Comparison of ENCODE assay signal across 31 cellular contexts in the genomic region with DNA sequence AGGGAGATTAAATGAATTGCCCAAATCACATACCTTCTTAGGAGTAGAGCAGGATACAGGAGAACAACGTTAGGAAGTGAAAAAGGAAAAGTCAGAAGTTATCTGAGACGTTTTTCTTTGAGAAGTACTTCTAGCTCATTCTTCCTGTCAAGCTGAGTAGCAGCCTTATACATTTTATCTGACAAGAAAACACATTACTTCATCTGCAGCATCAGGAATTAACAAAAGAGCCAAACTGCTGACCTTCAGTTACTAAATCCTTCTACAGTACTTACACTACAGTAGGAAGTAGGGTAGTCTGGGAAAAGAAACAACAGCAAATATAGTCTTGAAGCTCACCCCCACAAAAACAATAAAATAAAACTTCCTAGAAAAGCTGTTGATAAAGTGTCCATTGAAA.
"Had no signal": no experiment of that assay in that cellular context is flagged by ENCODE, and none has a peak within 500 bp of the region (broad histone marks: within the 10 kb centered on the region; RNA-seq: fewer than 3 reads in every experiment).

No MANE protein-coding gene starts in this region.

- FAIRE-seq: pancreas had no signal

- H3K36me3 Mint-ChIP-seq: activated CD8-positive, alpha-beta memory T cell treated with anti-CD3 and anti-CD28 coated beads, Interleukin-2, amount 10 ng/mL, durations not matched to agents 7 days and 5 days had no signal

- DNase-seq: activated CD4-positive, alpha-beta T cell treated with anti-CD3 and anti-CD28 coated beads for 36 hours; activated CD4-positive, CD25-positive, alpha-beta regulatory T cell; activated CD8-positive, alpha-beta memory T cell treated with anti-CD3 and anti-CD28 coated beads, Interleukin-2, amount 10 ng/mL, durations not matched to agents 7 days and 5 days; activated CD8-positive, alpha-beta T cell treated with anti-CD3 and anti-CD28 coated beads, Interleukin-2, amount 10 ng/mL, durations not matched to agents 7 days and 5 days; activated effector memory CD4-positive, alpha-beta T cell treated with Interleukin-2 at 50 U/mL for 16 hours; activated naive CD4-positive, alpha-beta T cell treated with anti-CD3 and anti-CD28 coated beads for 36 hours; activated naive CD8-positive, alpha-beta T cell treated with anti-CD3 and anti-CD28 coated beads, Interleukin-2, amount 10 ng/mL, durations not matched to agents 7 days and 5 days; activated T-cell treated with anti-CD3 and anti-CD28 coated beads, Interleukin-2, amount 50 U/mL, for 48 hours; amygdala; colonic mucosa; dorsolateral prefrontal cortex; effector memory CD4-positive, alpha-beta T cell; foreskin melanocyte; heart right ventricle; kidney glomerular epithelial cell; left lung; nephron progenitor cell; pancreas; stimulated activated CD4-positive, alpha-beta T cell treated with anti-CD3 and anti-CD28 coated beads, Interleukin-1b, Interleukin-23, amount 100 ng/mL, for 48 hours; stimulated activated CD4-positive, alpha-beta T cell treated with anti-CD3 and anti-CD28 coated beads, Interleukin-4, amount 100 ng/mL, for 4 hours; stimulated activated CD8-positive, alpha-beta memory T cell treated with anti-CD3 and anti-CD28 coated beads, Interleukin-4, amount 100 ng/mL, for 48 hours; stimulated activated naive B cell treated with anti-CD40 and anti-IgM and Interleukin-4, amounts not matched to agents 10 μg/mL and 1 μg/mL and 100 μg/mL, for 72 hours; stomach; T-helper 1 cell; thyroid gland; upper lobe of left lung had no signal

- H3K4me3 Mint-ChIP-seq: activated CD4-positive, alpha-beta T cell treated with anti-CD3 and anti-CD28 coated beads for 36 hours; activated CD8-positive, alpha-beta memory T cell treated with anti-CD3 and anti-CD28 coated beads, Interleukin-2, amount 10 ng/mL, durations not matched to agents 7 days and 5 days; activated CD8-positive, alpha-beta T cell treated with anti-CD3 and anti-CD28 coated beads, Interleukin-2, amount 10 ng/mL, durations not matched to agents 7 days and 5 days; activated naive CD4-positive, alpha-beta T cell treated with anti-CD3 and anti-CD28 coated beads for 36 hours; activated naive CD8-positive, alpha-beta T cell treated with anti-CD3 and anti-CD28 coated beads, Interleukin-2, amount 10 ng/mL, durations not matched to agents 7 days and 5 days; nephron progenitor cell; stimulated activated naive B cell treated with anti-CD40 and anti-IgM and Interleukin-4, amounts not matched to agents 10 μg/mL and 1 μg/mL and 100 μg/mL, for 72 hours had no signal

- H3K27me3 Mint-ChIP-seq: activated CD4-positive, alpha-beta T cell treated with anti-CD3 and anti-CD28 coated beads for 36 hours; activated CD8-positive, alpha-beta memory T cell treated with anti-CD3 and anti-CD28 coated beads, Interleukin-2, amount 10 ng/mL, durations not matched to agents 7 days and 5 days; activated naive CD8-positive, alpha-beta T cell treated with anti-CD3 and anti-CD28 coated beads, Interleukin-2, amount 10 ng/mL, durations not matched to agents 7 days and 5 days; stimulated activated naive B cell treated with anti-CD40 and anti-IgM and Interleukin-4, amounts not matched to agents 10 μg/mL and 1 μg/mL and 100 μg/mL, for 72 hours had no signal

- H3K4me3 ChIP-seq: breast epithelium, colonic mucosa, dorsolateral prefrontal cortex, heart right ventricle, left lung, lung, pancreas, prostate gland, smooth muscle cell, stomach, thyroid gland, upper lobe of left lung, vagina had no signal

- H3K27me3 ChIP-seq: breast epithelium, colonic mucosa, left lung, pancreas, stomach, thyroid gland, upper lobe of left lung, vagina had no signal

- H3K4me2 ChIP-seq: smooth muscle cell had no signal

- H3K9me3 ChIP-seq: breast epithelium, colonic mucosa, heart right ventricle, left lung, pancreas, prostate gland, stomach, thyroid gland, upper lobe of left lung, vagina had no signal

- H3K9me3 Mint-ChIP-seq: activated naive CD4-positive, alpha-beta T cell treated with anti-CD3 and anti-CD28 coated beads for 36 hours; activated naive CD8-positive, alpha-beta T cell treated with anti-CD3 and anti-CD28 coated beads, Interleukin-2, amount 10 ng/mL, durations not matched to agents 7 days and 5 days; stimulated activated naive B cell treated with anti-CD40 and anti-IgM and Interleukin-4, amounts not matched to agents 10 μg/mL and 1 μg/mL and 100 μg/mL, for 72 hours had no signal

- ATAC-seq: activated CD4-positive, alpha-beta T cell treated with anti-CD3 and anti-CD28 coated beads for 36 hours; activated CD8-positive, alpha-beta memory T cell treated with anti-CD3 and anti-CD28 coated beads, Interleukin-2, amount 10 ng/mL, durations not matched to agents 7 days and 5 days; activated CD8-positive, alpha-beta T cell treated with anti-CD3 and anti-CD28 coated beads, Interleukin-2, amount 10 ng/mL, durations not matched to agents 7 days and 5 days; heart right ventricle; left lung; pancreas; stimulated activated naive B cell treated with anti-CD40 and anti-IgM and Interleukin-4, amounts not matched to agents 10 μg/mL and 1 μg/mL and 100 μg/mL, for 72 hours had no signal

- H3K36me3 ChIP-seq: breast epithelium, colonic mucosa, heart right ventricle, left lung, pancreas, prostate gland, stomach, thyroid gland, upper lobe of left lung, vagina had no signal

- H3K27ac Mint-ChIP-seq: activated CD4-positive, alpha-beta T cell treated with anti-CD3 and anti-CD28 coated beads for 36 hours; activated CD8-positive, alpha-beta memory T cell treated with anti-CD3 and anti-CD28 coated beads, Interleukin-2, amount 10 ng/mL, durations not matched to agents 7 days and 5 days; activated CD8-positive, alpha-beta T cell treated with anti-CD3 and anti-CD28 coated beads, Interleukin-2, amount 10 ng/mL, durations not matched to agents 7 days and 5 days; activated naive CD4-positive, alpha-beta T cell treated with anti-CD3 and anti-CD28 coated beads for 36 hours; activated naive CD8-positive, alpha-beta T cell treated with anti-CD3 and anti-CD28 coated beads, Interleukin-2, amount 10 ng/mL, durations not matched to agents 7 days and 5 days; nephron progenitor cell; stimulated activated naive B cell treated with anti-CD40 and anti-IgM and Interleukin-4, amounts not matched to agents 10 μg/mL and 1 μg/mL and 100 μg/mL, for 72 hours had no signal

- H3K4me1 Mint-ChIP-seq: activated CD8-positive, alpha-beta memory T cell treated with anti-CD3 and anti-CD28 coated beads, Interleukin-2, amount 10 ng/mL, durations not matched to agents 7 days and 5 days had no signal

- H3K4me1 ChIP-seq: breast epithelium, colonic mucosa, left lung, pancreas, prostate gland, stomach, thyroid gland had no signal

- H3K27ac ChIP-seq: breast epithelium, colonic mucosa, dorsolateral prefrontal cortex, heart right ventricle, left lung, pancreas, prostate gland, stomach, thyroid gland, upper lobe of left lung, vagina had no signal
